In the genomic region with DNA sequence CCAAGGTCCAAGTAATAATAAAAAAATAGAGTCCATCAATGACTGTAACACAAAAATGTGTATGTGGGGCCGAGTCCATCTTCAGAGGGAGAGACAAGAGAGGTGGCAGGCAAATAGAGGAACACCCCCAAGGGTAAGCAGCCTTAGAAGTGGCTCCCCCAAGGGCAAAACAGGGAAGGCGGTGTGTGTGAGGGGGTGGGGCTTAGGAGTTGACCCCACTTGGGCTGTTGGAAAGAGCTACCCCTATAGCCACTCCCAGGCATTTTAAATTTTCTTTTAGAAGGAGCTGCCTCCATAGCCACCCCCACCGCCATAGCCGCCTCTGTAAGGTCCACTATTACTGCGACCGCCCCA, we compare ENCODE assay signal across 8 cellular contexts. TPM values are rescaled to one million over a fixed set of nuclear protein-coding genes. Genes with fewer than 3 reads are reported as not detected.
DNase-seq lines count a peak whose midpoint lies in the region; ATAC-seq, FAIRE-seq and TF ChIP-seq lines count a peak whose summit lies in the region.

No MANE protein-coding gene starts in this region.

- peak overlapping the region; percentile 87 to 93 for H3K4me3 ChIP-seq in ascending aorta

- H3K9me3 ChIP-seq in ascending aorta, result no peaks in the 10 kb centered on the region

- H3K27me3 Mint-ChIP-seq in immature natural killer cell (ENCODE audit: low read depth in 3 of 3), result peaks cover 5 to 25% (median 16%) of the 10 kb centered on the region in 3 donors

- TF ChIP-seq POLR2A in GM12892 (IDR thresholded peaks at IDR 0.05; ENCODE audit: low read depth, low read length), result no peak

- FAIRE-seq in GM12892 (lab: Jason Lieb, UNC), result no peak

- H3K36me3 Mint-ChIP-seq in immature natural killer cell, result no peaks in the 10 kb centered on the region

- no peak for TF ChIP-seq CTCF in ascending aorta (IDR thresholded peaks at IDR 0.05)

- DNase-seq in NCI-H2171 treated with DMSO at 0.1 percent for 48 hours (lab: John Stamatoyannopoulos, UW), result peak; percentile 5
- no peak for DNase-seq in NCI-H2171 (lab: John Stamatoyannopoulos, UW)
- DNase-seq in NCI-H69 (lab: John Stamatoyannopoulos, UW), result peak; percentile 59
- peak in 1 of 2 donors; percentile 67 for DNase-seq in ascending aorta (ENCODE audit: low spot score in 2 of 2)
- no peak for DNase-seq in immature natural killer cell
- DNase-seq in stimulated activated naive CD8-positive, alpha-beta T cell treated with anti-CD3 and anti-CD28 coated beads, Interleukin-15, Interleukin-2, amounts not matched to agents 100 U/mL and 50 U/mL, for 24 hours, result peak; percentile 46
- DNase-seq in GM12892 (ENCODE audit: insufficient read length), result no peak

- H3K27ac Mint-ChIP-seq in immature natural killer cell, result peak overlapping the region; percentile 99 to 100 (median 100)

- H3K4me1 Mint-ChIP-seq in immature natural killer cell, result peaks cover 36 to 47% of the 10 kb centered on the region in 2 donors

- peaks cover 0 to 1% (median 0%) of the 10 kb centered on the region in 6 donors for H3K9me3 Mint-ChIP-seq in immature natural killer cell

- H3K27ac ChIP-seq in ascending aorta, result peak overlapping the region; percentile 99 to 100

- intact Hi-C loops in ascending aorta (cut with DNase I), result loop anchor here (2.0 to 5.0 kb wide), 2 partner anchors 131 to 280 kb away; partner anchors contain the start of gene FAM13B

- peaks cover 4 to 20% of the 10 kb centered on the region in 2 donors for H3K4me1 ChIP-seq in ascending aorta

- H3K36me3 ChIP-seq in ascending aorta, result no peaks in the 10 kb centered on the region

- H3K4me3 Mint-ChIP-seq in immature natural killer cell, result peak overlapping the region; percentile 97 to 100 (median 99)

- H3K27me3 ChIP-seq in ascending aorta, result no peaks in the 10 kb centered on the region

- no peak for ATAC-seq in stimulated activated naive CD8-positive, alpha-beta T cell treated with anti-CD3 and anti-CD28 coated beads, Interleukin-15, Interleukin-2, amounts not matched to agents 100 U/mL and 50 U/mL, for 24 hours
- no peak for ATAC-seq in HG02642 (IDR thresholded peaks at IDR 0.05; ENCODE audit: poor library complexity, unreplicated experiment)

RNA-seq across cellular contexts. Expression of gene HNRNPA0, which starts 1.3 kb away (rescaled TPM):
- total RNA-seq in ascending aorta, result 8.6 TPM
- polyA plus RNA-seq in immature natural killer cell, result 10 to 100 TPM in 2 of 3 donors, 1 to 10 TPM in 1; 7.1 to 27.1 (median 15.0) TPM
- 18.2 TPM for polyA plus RNA-seq in GM12892 (2012; ENCODE audit: missing spikeins)

RNA-seq across cellular contexts. Expression of gene KLHL3, which starts 17.0 kb away (rescaled TPM):
- total RNA-seq in ascending aorta, result 7.5 TPM
- 1 to 10 TPM in 2 of 3 donors, not detected in 1; 1.2 to 3.4 TPM for polyA plus RNA-seq in immature natural killer cell
- 5.7 TPM for polyA plus RNA-seq in GM12892 (2012; ENCODE audit: missing spikeins)

Comparison
In these comparisons a context has a peak if more than half of its experiments do, and no peak if none do; other contexts are left out.
1. DNase-seq: peak in NCI-H2171 treated with DMSO at 0.1 percent for 48 hours (single experiment), NCI-H69 (single experiment) and stimulated activated naive CD8-positive, alpha-beta T cell treated with anti-CD3 and anti-CD28 coated beads, Interleukin-15, Interleukin-2, amounts not matched to agents 100 U/mL and 50 U/mL, for 24 hours (single experiment); none in NCI-H2171 (single experiment), immature natural killer cell (0 of 3) and GM12892 (single experiment).